In the genomic region with DNA sequence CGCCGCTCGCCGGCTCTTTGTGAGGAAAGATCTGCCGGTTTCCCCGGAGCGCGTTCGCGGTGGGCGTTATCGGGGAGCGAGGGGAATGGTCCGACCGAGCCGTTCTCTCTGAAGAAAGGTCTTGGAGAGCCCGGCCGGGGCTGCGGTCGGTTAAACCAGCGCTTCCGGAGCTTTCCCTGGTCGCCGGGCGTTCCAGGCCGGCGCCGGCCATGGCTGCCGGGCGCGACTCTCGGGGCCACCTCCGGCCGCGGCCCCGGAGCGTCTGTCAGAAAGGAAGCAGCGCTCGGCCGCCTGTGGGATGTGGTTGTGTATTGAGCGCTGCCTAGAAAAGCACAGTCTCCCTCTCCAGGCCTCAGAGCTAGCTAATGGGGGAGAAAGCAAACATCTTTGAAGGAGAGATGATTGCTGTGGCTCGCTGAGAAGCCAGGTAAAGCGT, we compare ENCODE assay signal across 8 cellular contexts.
DNase-seq lines count a peak whose midpoint lies in the region; FAIRE-seq and TF ChIP-seq lines count a peak whose summit lies in the region.

No MANE protein-coding gene starts in this region.

- peak overlapping the region; percentile 75 for H3K27ac ChIP-seq in WERI-Rb-1
- H3K27ac ChIP-seq in skin epidermis: peak overlapping the region; percentile 78 to 99 (median 94)

- in situ Hi-C loops in HAP-1 (cut with MboI; ENCODE audit: low sequenced_read_pairs): no loop called here

- TF ChIP-seq CTCF in WERI-Rb-1 (IDR thresholded peaks at IDR 0.05; ENCODE audit: low read depth, low read length): no peak
- peak; percentile 19 for TF ChIP-seq CTCF in cardiac fibroblast (IDR thresholded peaks at IDR 0.05; ENCODE audit: low read depth, low read length)

- H3K9me3 ChIP-seq in HAP-1 (no peaks in the 10 kb centered on the region), WERI-Rb-1 (ENCODE audit: severe bottlenecking) (no peaks in the 10 kb centered on the region)

- peaks cover 12% of the 10 kb centered on the region for H3K4me1 ChIP-seq in HAP-1

- H3K4me3 ChIP-seq in GM08714 (ENCODE audit: low read length) (peak overlapping the region; percentile 91), HAP-1 (peak overlapping the region; percentile 69), WERI-Rb-1 (ENCODE audit: low read depth, low read length) (peak overlapping the region; percentile 66), cardiac fibroblast (replicated peaks in 1 of 2; ENCODE audit: low read depth in 2 of 2, low read length in 2 of 2) (peak overlapping the region; percentile 79 to 84), skin epidermis (peak overlapping the region; percentile 63 to 96 (median 89))

- H3K27me3 ChIP-seq in HAP-1 (ENCODE audit: low read depth): no peaks in the 10 kb centered on the region
- no peaks in the 10 kb centered on the region for H3K27me3 ChIP-seq in WERI-Rb-1 (ENCODE audit: insufficient read depth, low read depth, severe bottlenecking)

- no peak for FAIRE-seq in HTR-8/SVneo (lab: Jason Lieb, UNC)

- DNase-seq in HAP-1 (ENCODE audit: low spot score in 2 of 2) (peak; percentile 40 to 67), MV-4-11 (lab: John Stamatoyannopoulos, UW) (peak; percentile 58), WERI-Rb-1 (peak; percentile 21), cardiac fibroblast (ENCODE audit: low read depth in 2 of 2) (peak; percentile 73 to 75), inferior parietal cortex (ENCODE audit: extremely low spot score) (peak; percentile 63), HTR-8/SVneo (ENCODE audit: insufficient read length, low spot score) (no peak)

- H3K36me3 ChIP-seq in HAP-1 (replicated peaks): no peaks in the 10 kb centered on the region
- H3K36me3 ChIP-seq in WERI-Rb-1: no peaks in the 10 kb centered on the region
